In the genomic region with DNA sequence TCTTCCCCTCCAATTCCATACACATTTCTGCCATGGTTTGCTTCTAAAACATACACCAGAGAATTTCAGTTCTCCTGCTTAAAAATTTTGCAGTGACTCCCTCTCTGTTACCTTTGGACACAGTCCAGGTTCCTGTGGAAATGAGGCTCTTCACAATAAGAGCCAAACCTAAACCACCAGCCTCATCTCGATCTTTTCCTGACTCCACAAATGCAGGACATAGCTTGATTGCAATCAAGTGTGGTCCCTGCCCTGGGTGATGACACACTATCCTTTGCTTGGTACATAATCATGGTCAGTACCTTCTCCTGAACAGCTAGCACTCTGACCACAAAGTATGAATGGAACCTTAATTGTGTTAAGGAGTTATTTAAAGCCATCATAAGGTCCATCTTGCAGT, we compare ENCODE assay signal across 17 cellular contexts.
DNase-seq lines count a peak whose midpoint lies in the region; ATAC-seq and TF ChIP-seq lines count a peak whose summit lies in the region.
"Had no signal": no experiment of that assay in that cellular context is flagged by ENCODE, and none has a peak within 500 bp of the region (broad histone marks: within the 10 kb centered on the region; RNA-seq: fewer than 3 reads in every experiment).

No MANE protein-coding gene starts in this region.

- H3K36me3 Mint-ChIP-seq in T-helper 17 cell (ENCODE audit: low read depth) (peaks cover 2% of the 10 kb centered on the region), type B pancreatic cell (no peaks in the 10 kb centered on the region)
- H3K36me3 Mint-ChIP-seq: activated naive CD4-positive, alpha-beta T cell treated with anti-CD3 and anti-CD28 coated beads, Interleukin-2, amount 50 U/mL, for 72 hours; neural progenitor cell had no signal

- H3K4me2 ChIP-seq in GM23248 (ENCODE audit: unreplicated experiment) = no peak overlapping the region
- H3K4me2 ChIP-seq: neural progenitor cell had no signal

- no peaks in the 10 kb centered on the region for H3K79me2 ChIP-seq in GM23248 (ENCODE audit: insufficient read depth)

- H3K4me3 Mint-ChIP-seq in T-helper 17 cell (peak overlapping the region; percentile 52), type B pancreatic cell (no peak overlapping the region)
- H3K4me3 Mint-ChIP-seq: neural progenitor cell had no signal

- H3K27ac Mint-ChIP-seq in T-helper 17 cell = peak overlapping the region; percentile 44
- H3K27ac Mint-ChIP-seq in type B pancreatic cell = no peak overlapping the region
- H3K27ac Mint-ChIP-seq: activated naive CD4-positive, alpha-beta T cell treated with anti-CD3 and anti-CD28 coated beads, Interleukin-2, amount 50 U/mL, for 72 hours; neural progenitor cell had no signal

- 29 to 46% methylated on average over 1 of the region's 1 CpG for WGBS in GM23248 (ENCODE audit: low coverage in 1 of 2, low lambda C conversion rate in 2 of 2, missing lambda C conversion rate in 2 of 2), 2 experiments

- H3K4me1 ChIP-seq in GM23248 (ENCODE audit: insufficient read depth) (no peaks in the 10 kb centered on the region), Peyer's patch (no peaks in the 10 kb centered on the region)
- H3K4me1 ChIP-seq: BE2C, heart left ventricle, left lung had no signal

- H3K9me2 ChIP-seq in GM23248 (ENCODE audit: insufficient read depth) = no peaks in the 10 kb centered on the region

- in situ Hi-C loops in GM23248 (cut with MboI) = no loop called here

- H3K36me3 ChIP-seq in GM23248 (ENCODE audit: low read depth) (no peaks in the 10 kb centered on the region), Peyer's patch (no peaks in the 10 kb centered on the region)
- H3K36me3 ChIP-seq: BE2C, heart left ventricle, left lung, neural progenitor cell had no signal

- H4K20me1 ChIP-seq in GM23248 (ENCODE audit: insufficient read depth) = no peaks in the 10 kb centered on the region

- peaks cover 11% of the 10 kb centered on the region for H3K4me1 Mint-ChIP-seq in T-helper 17 cell
- no peaks in the 10 kb centered on the region for H3K4me1 Mint-ChIP-seq in type B pancreatic cell (ENCODE audit: unreplicated experiment)

- H3F3A ChIP-seq in GM23248 (ENCODE audit: insufficient read depth) = no peaks in the 10 kb centered on the region

- TF ChIP-seq POLR2A in Peyer's patch (IDR thresholded peaks at IDR 0.05) = no peak

- H3K4me3 ChIP-seq in GM23248 (no peak overlapping the region), fibroblast of the aortic adventitia (ENCODE audit: low read depth, low read length) (no peak overlapping the region), Peyer's patch (no peak overlapping the region)
- H3K4me3 ChIP-seq: dorsolateral prefrontal cortex, heart left ventricle, left lung, neural progenitor cell had no signal

- ATAC-seq in T-helper 17 cell (no peak), HG02938 (IDR thresholded peaks at IDR 0.05; ENCODE audit: unreplicated experiment) (no peak)
- ATAC-seq: heart left ventricle, left lung, Panc1 had no signal

- H3K9ac ChIP-seq in GM23248 = no peak overlapping the region
- H3K9ac ChIP-seq: neural progenitor cell had no signal

- TF ChIP-seq CTCF in fibroblast of the aortic adventitia (IDR thresholded peaks at IDR 0.05; ENCODE audit: insufficient read depth, low read length) = no peak
- no peak for TF ChIP-seq CTCF in type B pancreatic cell (conservative IDR thresholded peaks at IDR 0.05)
- TF ChIP-seq CTCF in Peyer's patch (IDR thresholded peaks at IDR 0.05) = no peak

- no peak overlapping the region for H2AFZ ChIP-seq in GM23248
- H2AFZ ChIP-seq: neural progenitor cell had no signal

- DNase-seq in A172 (ENCODE audit: low spot score) (peak; percentile 24), GM23248 (peak; percentile 19), T-helper 17 cell (no peak), fibroblast of the aortic adventitia (ENCODE audit: low read depth) (peak; percentile 55), type B pancreatic cell (ENCODE audit: extremely low spot score, unreplicated experiment) (no peak), Peyer's patch (no peak)
- DNase-seq in stimulated activated CD4-positive, alpha-beta T cell treated with anti-CD3 and anti-CD28 coated beads, Interleukin-4, amount 100 ng/mL, for 1 hour = no peak
- DNase-seq: dorsolateral prefrontal cortex, heart left ventricle, Karpas-422, left lung, NCI-H2171 had no signal

- H3K27ac ChIP-seq in GM23248 = no peak overlapping the region
- H3K27ac ChIP-seq in Peyer's patch = no peak overlapping the region
- H3K27ac ChIP-seq: dorsolateral prefrontal cortex, heart left ventricle, left lung, neural progenitor cell had no signal

- H3K27me3 ChIP-seq in GM23248 (replicated peaks; ENCODE audit: insufficient read depth) (no peaks in the 10 kb centered on the region), Peyer's patch (no peaks in the 10 kb centered on the region)
- H3K27me3 ChIP-seq: BE2C, dorsolateral prefrontal cortex, heart left ventricle, left lung, neural progenitor cell had no signal

- no peaks in the 10 kb centered on the region for H3K27me3 Mint-ChIP-seq in T-helper 17 cell
- no peaks in the 10 kb centered on the region for H3K27me3 Mint-ChIP-seq in type B pancreatic cell

- no peaks in the 10 kb centered on the region for H3K9me3 ChIP-seq in GM23248 (ENCODE audit: low read depth)
- no peaks in the 10 kb centered on the region for H3K9me3 ChIP-seq in T-helper 17 cell (ENCODE audit: control insufficient read depth, low read length, poor library complexity, severe bottlenecking)
- no peaks in the 10 kb centered on the region for H3K9me3 ChIP-seq in Peyer's patch
- H3K9me3 ChIP-seq: BE2C, heart left ventricle, left lung had no signal

- no peaks in the 10 kb centered on the region for H3K9me3 Mint-ChIP-seq in type B pancreatic cell
- H3K9me3 Mint-ChIP-seq: activated naive CD4-positive, alpha-beta T cell treated with anti-CD3 and anti-CD28 coated beads, Interleukin-2, amount 50 U/mL, for 72 hours; neural progenitor cell had no signal

Comparison
In these comparisons a context has a peak if more than half of its experiments do, and no peak if none do; other contexts are left out.
1. DNase-seq: peak in A172 (single experiment), GM23248 (single experiment) and fibroblast of the aortic adventitia (single experiment); none in T-helper 17 cell (0 of 3), type B pancreatic cell (single experiment), stimulated activated CD4-positive, alpha-beta T cell treated with anti-CD3 and anti-CD28 coated beads, Interleukin-4, amount 100 ng/mL, for 1 hour (single experiment) and Peyer's patch (0 of 3).